ENCODE assay signal across 8 cellular contexts in the genomic region with DNA sequence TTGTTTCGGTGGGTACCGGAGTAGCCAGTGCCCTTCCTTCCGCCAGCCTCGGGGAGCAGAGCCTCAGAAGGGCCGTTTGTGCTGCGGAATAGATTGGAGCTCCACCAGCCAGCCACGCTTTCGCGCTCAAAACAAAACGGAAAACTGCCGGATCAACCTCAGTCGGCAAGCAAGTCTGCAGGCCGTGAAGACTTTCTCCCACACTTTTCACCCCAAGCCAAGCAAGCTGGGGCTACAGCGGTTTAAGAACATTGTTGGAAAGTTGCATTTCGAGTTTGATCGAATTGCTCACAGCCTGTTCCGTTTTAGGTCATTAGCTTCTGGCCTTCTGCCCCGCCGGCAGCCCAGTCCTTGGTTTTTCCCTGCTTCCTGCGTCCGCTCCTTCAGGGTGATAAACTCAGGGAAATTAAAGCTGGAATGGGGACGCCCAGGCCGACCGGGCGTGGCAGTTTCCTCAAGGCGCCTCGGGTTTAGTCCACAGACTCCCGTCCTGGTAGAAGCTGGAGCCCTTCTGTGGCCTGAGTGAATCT. TPM values are rescaled to one million over a fixed set of nuclear protein-coding genes. Genes with fewer than 3 reads are reported as not detected.
DNase-seq lines count a peak whose midpoint lies in the region; ATAC-seq and TF ChIP-seq lines count a peak whose summit lies in the region.

No MANE protein-coding gene starts in this region.

- no peak overlapping the region for H3K27ac ChIP-seq in smooth muscle cell (ENCODE audit: low read depth)

- H3K4me2 ChIP-seq in smooth muscle cell = peak overlapping the region; percentile 99

- H3K9me3 ChIP-seq in smooth muscle cell (replicated peaks; ENCODE audit: low read depth) = no peaks in the 10 kb centered on the region

- H3F3A ChIP-seq in smooth muscle cell (ENCODE audit: low read depth) = no peaks in the 10 kb centered on the region

- 3% methylated on average over 28 of the region's 28 CpGs for WGBS in smooth muscle cell (ENCODE audit: low lambda C conversion rate)

- H2AFZ ChIP-seq in smooth muscle cell (ENCODE audit: low read depth) = peak overlapping the region; percentile 14

- H3K79me2 ChIP-seq in smooth muscle cell (ENCODE audit: low read depth) = no peaks in the 10 kb centered on the region

- peaks cover 21% of the 10 kb centered on the region for H3K4me1 ChIP-seq in smooth muscle cell (ENCODE audit: low read depth)

- DNase-seq in ELF-1 (ENCODE audit: low read depth, low spot score) = peak; percentile 67
- DNase-seq in NAMALWA (ENCODE audit: low spot score) = peak; percentile 11
- DNase-seq in amniotic epithelial cell (ENCODE audit: low read depth) = peak; percentile 15
- DNase-seq in iPS-NIHi11 (ENCODE audit: low spot score) = peak; percentile 33
- no peak for DNase-seq in smooth muscle cell (lab: John Stamatoyannopoulos, UW; ENCODE audit: unreplicated experiment)
- DNase-seq in NCI-H446 (lab: John Stamatoyannopoulos, UW) = no peak
- no peak for DNase-seq in dedifferentiated amniotic fluid mesenchymal stem cell (ENCODE audit: extremely low spot score)

- no peak overlapping the region for H3K9ac ChIP-seq in smooth muscle cell (ENCODE audit: low read depth)

- no peak for ATAC-seq in GM18861 (IDR thresholded peaks at IDR 0.05; ENCODE audit: unreplicated experiment)

- peak overlapping the region; percentile 65 for H3K4me3 ChIP-seq in smooth muscle cell

- no peak for TF ChIP-seq CTCF in smooth muscle cell (IDR thresholded peaks at IDR 0.05; ENCODE audit: borderline replicate concordance, insufficient read depth, poor library complexity, severe bottlenecking)

- no peaks in the 10 kb centered on the region for H3K36me3 ChIP-seq in smooth muscle cell (ENCODE audit: low read depth)

- peaks cover 95% of the 10 kb centered on the region for H3K27me3 ChIP-seq in smooth muscle cell (ENCODE audit: low read depth)

- no peaks in the 10 kb centered on the region for H4K20me1 ChIP-seq in smooth muscle cell (ENCODE audit: low read depth)

RNA-seq across cellular contexts. Expression of gene CCNO, which starts 0.8 kb away (rescaled TPM):
- 1.7 TPM in 1 of 2 replicates, not detected in the other for total RNA-seq in smooth muscle cell
- polyA plus RNA-seq in smooth muscle cell = 0.26 TPM in 1 of 2 replicates, not detected in the other

RNA-seq across cellular contexts. Expression of gene MCIDAS, which starts 7.1 kb away (rescaled TPM):
- total RNA-seq in smooth muscle cell = 0.13 TPM in 1 of 2 replicates, not detected in the other
- not detected in 2 replicates for polyA plus RNA-seq in smooth muscle cell

Comparison
In these comparisons a context has a peak if more than half of its experiments do, and no peak if none do; other contexts are left out.
1. DNase-seq: peak in ELF-1 (single experiment), NAMALWA (single experiment), amniotic epithelial cell (single experiment) and iPS-NIHi11 (single experiment); none in smooth muscle cell (single experiment), NCI-H446 (0 of 2) and dedifferentiated amniotic fluid mesenchymal stem cell (single experiment).